In the genomic region with DNA sequence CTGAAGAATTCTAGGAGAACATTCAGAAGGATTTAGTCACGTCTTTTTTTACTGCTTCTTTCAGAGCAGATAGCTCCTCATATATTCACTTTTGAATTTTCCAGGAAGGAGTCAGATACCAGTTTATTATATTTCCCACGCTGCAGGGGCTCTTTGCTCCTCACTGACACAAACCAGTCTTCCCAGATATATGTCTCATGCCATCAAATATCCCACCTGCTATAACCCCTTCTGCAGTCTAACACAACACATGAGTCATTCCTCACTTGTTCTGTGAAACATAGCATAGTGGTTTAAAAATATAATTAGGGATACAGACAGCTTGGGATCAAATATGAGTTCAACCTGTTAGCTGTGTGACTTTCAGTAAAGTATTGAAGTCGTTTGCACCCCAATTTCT, we compare ENCODE assay signal across 26 cellular contexts.
"Had no signal": no experiment of that assay in that cellular context is flagged by ENCODE, and none has a peak within 500 bp of the region (broad histone marks: within the 10 kb centered on the region; RNA-seq: fewer than 3 reads in every experiment).

No MANE protein-coding gene starts in this region.

- ATAC-seq: gastroesophageal sphincter; heart left ventricle; left cardiac atrium; natural killer cell treated with Interleukin-12 subunit alpha and Interleukin-12 subunit beta and Interleukin-15 and Interleukin-18, amount 100 ng/mL, for 72 hours; psoas muscle; right cardiac atrium; upper lobe of right lung had no signal

- H3K4me1 Mint-ChIP-seq: activated naive CD4-positive, alpha-beta T cell treated with anti-CD3 and anti-CD28 coated beads, Interleukin-2, amount 50 U/mL, for 24 hours; central memory CD8-positive, alpha-beta T cell had no signal

- H3K27ac Mint-ChIP-seq: activated naive CD4-positive, alpha-beta T cell treated with anti-CD3 and anti-CD28 coated beads, Interleukin-2, amount 50 U/mL, for 24 hours; natural killer cell treated with Interleukin-12 subunit alpha and Interleukin-12 subunit beta and Interleukin-15 and Interleukin-18, amount 100 ng/mL, for 72 hours; stimulated activated naive CD8-positive, alpha-beta T cell treated with anti-CD3 and anti-CD28 coated beads, Interleukin-15, Interleukin-2, amounts not matched to agents 100 ng/mL and 50 ng/mL, for 24 hours had no signal

- H3K4me1 ChIP-seq: ascending aorta, breast epithelium, esophagus muscularis mucosa, gastroesophageal sphincter, heart left ventricle, psoas muscle, thyroid gland, upper lobe of right lung had no signal

- H3K9me3 ChIP-seq: ascending aorta, breast epithelium, esophagus muscularis mucosa, gastroesophageal sphincter, heart left ventricle, ovary, psoas muscle, thyroid gland, upper lobe of right lung had no signal

- H3K27ac ChIP-seq: ascending aorta, breast epithelium, esophagus muscularis mucosa, gastroesophageal sphincter, heart left ventricle, ovary, psoas muscle, thyroid gland, upper lobe of right lung had no signal

- FAIRE-seq: colon had no signal

- H3K4me3 ChIP-seq: ascending aorta, breast epithelium, esophagus muscularis mucosa, gastroesophageal sphincter, heart left ventricle, ovary, psoas muscle, thyroid gland, upper lobe of right lung had no signal

- H3K27me3 ChIP-seq: ascending aorta, breast epithelium, esophagus muscularis mucosa, gastroesophageal sphincter, heart left ventricle, ovary, thyroid gland, upper lobe of right lung had no signal

- H3K36me3 ChIP-seq: ascending aorta, breast epithelium, esophagus muscularis mucosa, gastroesophageal sphincter, heart left ventricle, ovary, thyroid gland, upper lobe of right lung had no signal

- H3K36me3 Mint-ChIP-seq: activated naive CD4-positive, alpha-beta T cell treated with anti-CD3 and anti-CD28 coated beads, Interleukin-2, amount 50 U/mL, for 24 hours; natural killer cell treated with Interleukin-12 subunit alpha and Interleukin-12 subunit beta and Interleukin-15 and Interleukin-18, amount 100 ng/mL, for 72 hours had no signal

- H3K9me3 Mint-ChIP-seq: activated naive CD4-positive, alpha-beta T cell treated with anti-CD3 and anti-CD28 coated beads, Interleukin-2, amount 50 U/mL, for 24 hours; central memory CD8-positive, alpha-beta T cell; natural killer cell treated with Interleukin-12 subunit alpha and Interleukin-12 subunit beta and Interleukin-15 and Interleukin-18, amount 100 ng/mL, for 72 hours; stimulated activated naive CD8-positive, alpha-beta T cell treated with anti-CD3 and anti-CD28 coated beads, Interleukin-15, Interleukin-2, amounts not matched to agents 100 ng/mL and 50 ng/mL, for 24 hours had no signal

- H3K4me3 Mint-ChIP-seq: activated naive CD4-positive, alpha-beta T cell treated with anti-CD3 and anti-CD28 coated beads, Interleukin-2, amount 50 U/mL, for 24 hours; central memory CD8-positive, alpha-beta T cell; natural killer cell treated with Interleukin-12 subunit alpha and Interleukin-12 subunit beta and Interleukin-15 and Interleukin-18, amount 100 ng/mL, for 72 hours; stimulated activated naive CD8-positive, alpha-beta T cell treated with anti-CD3 and anti-CD28 coated beads, Interleukin-15, Interleukin-2, amounts not matched to agents 100 ng/mL and 50 ng/mL, for 24 hours had no signal

- DNase-seq: activated CD4-positive, alpha-beta T cell treated with anti-CD3 and anti-CD28 coated beads for 1 hour; activated CD4-positive, alpha-beta T cell treated with anti-CD3 and anti-CD28 coated beads, Interleukin-2, amount 50 U/mL, for 1 hour; activated gamma-delta T cell treated with Interleukin-2 at 50 U/mL for 16 hours; activated T-cell treated with anti-CD3 and anti-CD28 coated beads, Interleukin-2, amount 50 U/mL, for 1 hour; effector memory CD4-positive, alpha-beta T cell; heart left ventricle; islet precursor cell; left cardiac atrium; midbrain; ovary; psoas muscle; right cardiac atrium; stimulated activated CD4-positive, alpha-beta T cell treated with anti-CD3 and anti-CD28 coated beads, Interleukin-12 subunit alpha, Interleukin-12 subunit beta, amount 100 ng/mL, for 4 hours; stimulated activated CD4-positive, alpha-beta T cell treated with anti-CD3 and anti-CD28 coated beads, Interleukin-4, amount 100 ng/mL, for 4 hours; substantia nigra; thyroid gland; upper lobe of right lung had no signal
